In genomic region chr5:54227109-54227508, GRCh38 we compare ENCODE assay signal across 17 cellular contexts.
DNase-seq lines count a peak whose midpoint lies in the region; ATAC-seq lines count a peak whose summit lies in the region.
"Had no signal": no experiment of that assay in that cellular context is flagged by ENCODE, and none has a peak within 500 bp of the region (broad histone marks: within the 10 kb centered on the region; RNA-seq: fewer than 3 reads in every experiment).

No MANE protein-coding gene starts in this region.

- H3K4me1 ChIP-seq in BLaER1: peaks cover 27% of the 10 kb centered on the region
- H3K4me1 ChIP-seq: HAP-1 had no signal

- peak overlapping the region; percentile 4; the same call in 1 of the 2 replicates for H3K4me2 ChIP-seq in BLaER1

- H3K9ac ChIP-seq in BLaER1: no peak overlapping the region
- H3K9ac ChIP-seq: BLaER1 treated with 17β-estradiol and CSF1 and Interleukin-3, amounts not matched to agents 10 nM and 100 nM had no signal

- H3K36me3 ChIP-seq in BLaER1: 0 out of 2 replicates have a peak, but pooled peaks cover 6% of the 10 kb centered on the region
- H3K36me3 ChIP-seq: BLaER1 treated with 17β-estradiol and CSF1 and Interleukin-3, amounts not matched to agents 10 nM and 100 nM; HAP-1 had no signal

- peak; percentile 68 for DNase-seq in OCI-M1 (lab: John Stamatoyannopoulos, UW)
- peak; percentile 56 for DNase-seq in epithelial cell of prostate (ENCODE audit: low read depth, low spot score)
- peak; percentile 32 for DNase-seq in kidney tubule cell (ENCODE audit: low spot score)
- no peak for DNase-seq in HT-29 (ENCODE audit: low spot score)
- no peak for DNase-seq in NCI-H69 (lab: John Stamatoyannopoulos, UW)
- DNase-seq: 8988T; CD8-positive, alpha-beta T cell; COR-L47; DMS 273 treated with DMSO at 0.1 percent for 48 hours; DMS53; DND-41; EL had no signal

- peaks cover 8% of the 10 kb centered on the region for H3K9me3 ChIP-seq in BLaER1
- H3K9me3 ChIP-seq: HAP-1 had no signal

- no peak for ATAC-seq in HG03520 (IDR thresholded peaks at IDR 0.05; ENCODE audit: unreplicated experiment)
- ATAC-seq: CD8-positive, alpha-beta T cell; GM12878 had no signal

- H4K20me1 ChIP-seq in BLaER1: peaks cover 98% of the 10 kb centered on the region

- H3K27ac ChIP-seq in BLaER1 (no peak overlapping the region), epithelial cell of prostate (no peak overlapping the region)
- H3K27ac ChIP-seq: BLaER1 treated with 17β-estradiol and CSF1 and Interleukin-3, amounts not matched to agents 10 nM and 100 nM had no signal

- no peak overlapping the region for H3K4me3 ChIP-seq in BLaER1
- H3K4me3 ChIP-seq: BLaER1 treated with 17β-estradiol and CSF1 and Interleukin-3, amounts not matched to agents 10 nM and 100 nM; GM12878; HAP-1 had no signal

- H3K27me3 ChIP-seq in BLaER1: no peaks in the 10 kb centered on the region
- H3K27me3 ChIP-seq: BLaER1 treated with 17β-estradiol and CSF1 and Interleukin-3, amounts not matched to agents 10 nM and 100 nM had no signal

Comparison
In these comparisons a context has a peak if more than half of its experiments do, and no peak if none do; other contexts are left out.
1. DNase-seq: peak in OCI-M1 (single experiment), epithelial cell of prostate (single experiment) and kidney tubule cell (single experiment); none in HT-29 (single experiment) and NCI-H69 (single experiment).